Comparison of ENCODE assay signal across 8 cellular contexts in genomic region chr12:62640910-62641448, GRCh38.
DNase-seq lines count a peak whose midpoint lies in the region; ATAC-seq and TF ChIP-seq lines count a peak whose summit lies in the region.

No MANE protein-coding gene starts in this region.

- no peaks in the 10 kb centered on the region for H3K9me3 ChIP-seq in IMR-90 (ENCODE audit: control insufficient read depth, insufficient read depth, low read length)

- no peak overlapping the region for H3K27ac Mint-ChIP-seq in stimulated activated naive B cell treated with anti-CD40 and anti-IgM and Interleukin-4, amounts not matched to agents 10 μg/mL and 1 μg/mL and 100 μg/mL, for 72 hours

- BruUV-seq in IMR-90 (replicated peaks; lab: Mats Ljungman, UMichigan), result no TSS peak

- H3K4ac ChIP-seq in IMR-90 (ENCODE audit: low read depth, low read length), result 0 out of 2 replicates have a peak overlapping the region, but pooled peaks have one; percentile 15

- peaks cover 5 to 6% of the 10 kb centered on the region in 2 donors for H3K4me1 Mint-ChIP-seq in stimulated activated naive B cell treated with anti-CD40 and anti-IgM and Interleukin-4, amounts not matched to agents 10 μg/mL and 1 μg/mL and 100 μg/mL, for 72 hours

- H3K18ac ChIP-seq in IMR-90 (ENCODE audit: low read depth, low read length), result no peak overlapping the region

- H3K27me3 ChIP-seq in IMR-90 (ENCODE audit: control insufficient read depth, insufficient read depth, low read length), result peaks cover 3% of the 10 kb centered on the region; the same call in 1 of the 2 replicates

- TF ChIP-seq CTCF in GM12873 (IDR thresholded peaks at IDR 0.05; ENCODE audit: insufficient read depth, low read depth, low read length, missing control alignments), result peak; percentile 6
- no peak for TF ChIP-seq CTCF in IMR-90 (conservative IDR thresholded peaks at IDR 0.05; ENCODE audit: low read depth, low read length)

- H2BK120ac ChIP-seq in IMR-90 (ENCODE audit: low read depth, low read length), result peak overlapping the region; percentile 51; the same call in 1 of the 2 replicates

- no peak overlapping the region for H3K4me2 ChIP-seq in IMR-90 (ENCODE audit: low read depth, low read length)

- TF ChIP-seq RAD21 in IMR-90 (IDR thresholded peaks at IDR 0.05; ENCODE audit: low read length), result no peak

- intact Hi-C loops in IMR-90 (cut with micrococcal nuclease), result no loop called here

- no peak overlapping the region for H3K14ac ChIP-seq in IMR-90 (replicated peaks; ENCODE audit: low read depth, low read length)

- no peak overlapping the region for H4K91ac ChIP-seq in IMR-90 (ENCODE audit: insufficient read depth, low read depth, low read length)

- no peaks in the 10 kb centered on the region for H4K20me1 ChIP-seq in IMR-90 (ENCODE audit: insufficient read depth, low read length)

- 70% methylated on average over 3 of the region's 4 CpGs; no CpG with 5 or more reads in 1 of the 2 experiments for WGBS in IMR-90 (ENCODE audit: extremely low coverage in 2 of 2, insufficient read length in 1 of 2), 2 experiments

- H3K36me3 Mint-ChIP-seq in stimulated activated naive B cell treated with anti-CD40 and anti-IgM and Interleukin-4, amounts not matched to agents 10 μg/mL and 1 μg/mL and 100 μg/mL, for 72 hours, result no peaks in the 10 kb centered on the region

- peak overlapping the region; percentile 9 for H2AFZ ChIP-seq in IMR-90 (replicated peaks; ENCODE audit: low read length, poor library complexity)

- H3K56ac ChIP-seq in IMR-90 (ENCODE audit: extremely low read depth, insufficient read depth, low read length), result no peak overlapping the region

- H4K5ac ChIP-seq in IMR-90 (ENCODE audit: low read depth, low read length), result no peak overlapping the region

- H2AK5ac ChIP-seq in IMR-90 (ENCODE audit: low read depth, low read length), result no peak overlapping the region

- in situ Hi-C loops in IMR-90 (cut with MboI; ENCODE audit: low sequenced_read_pairs), result no loop called here

- H3K23ac ChIP-seq in IMR-90 (ENCODE audit: low read depth, low read length), result no peak overlapping the region

- ATAC-seq in GM21619 (IDR thresholded peaks at IDR 0.05; ENCODE audit: unreplicated experiment) (peak; percentile 95), IMR-90 (ENCODE audit: low read depth) (peak; percentile 77)
- peak; percentile 65 to 81 for ATAC-seq in stimulated activated naive B cell treated with anti-CD40 and anti-IgM and Interleukin-4, amounts not matched to agents 10 μg/mL and 1 μg/mL and 100 μg/mL, for 72 hours (replicated peaks)

- 0 out of 2 replicates have a peak, but pooled peaks cover 3% of the 10 kb centered on the region for H3K9me1 ChIP-seq in IMR-90 (ENCODE audit: insufficient read depth, low read length)

- H3K4me3 Mint-ChIP-seq in stimulated activated naive B cell treated with anti-CD40 and anti-IgM and Interleukin-4, amounts not matched to agents 10 μg/mL and 1 μg/mL and 100 μg/mL, for 72 hours, result no peak overlapping the region

- DNase-seq in IMR-90 (peak; percentile 68), NCI-H2081 (lab: John Stamatoyannopoulos, UW) (no peak), NCI-H1436 (lab: John Stamatoyannopoulos, UW) (no peak), retina (no peak)
- DNase-seq in central memory CD4-positive, alpha-beta T cell, result peak; percentile 8
- no peak for DNase-seq in stimulated activated naive B cell treated with anti-CD40 and anti-IgM and Interleukin-4, amounts not matched to agents 10 μg/mL and 1 μg/mL and 100 μg/mL, for 72 hours

- no peaks in the 10 kb centered on the region for H3K36me3 ChIP-seq in IMR-90 (ENCODE audit: control insufficient read depth, insufficient read depth, low read length)

- POLR2A ChIA-PET in IMR-90 (lab: Charles Lee; ENCODE audit: unreplicated experiment), result no interaction called here

- no peaks in the 10 kb centered on the region for H3K79me1 ChIP-seq in IMR-90 (ENCODE audit: low read depth in 1 of 2, low read length in 2 of 2)

- H3K4me3 ChIP-seq in IMR-90 (ENCODE audit: insufficient read depth, low read depth, low read length), result no peak overlapping the region

- no peak overlapping the region for H3K27ac ChIP-seq in IMR-90 (ENCODE audit: insufficient read depth, low read length)

- 0 out of 3 replicates have a peak overlapping the region, but pooled peaks have one; percentile 5 for H2BK15ac ChIP-seq in IMR-90 (ENCODE audit: low read depth, low read length)

- H3K27me3 Mint-ChIP-seq in stimulated activated naive B cell treated with anti-CD40 and anti-IgM and Interleukin-4, amounts not matched to agents 10 μg/mL and 1 μg/mL and 100 μg/mL, for 72 hours, result no peaks in the 10 kb centered on the region

- H3K9ac ChIP-seq in IMR-90 (ENCODE audit: low read depth, low read length), result no peak overlapping the region

- TF ChIP-seq POLR2A in IMR-90 (IDR thresholded peaks at IDR 0.05; ENCODE audit: low read depth, low read length), result no peak

- H2BK5ac ChIP-seq in IMR-90 (ENCODE audit: low read depth, low read length, poor library complexity, severe bottlenecking), result no peak overlapping the region

- H3K9me3 Mint-ChIP-seq in stimulated activated naive B cell treated with anti-CD40 and anti-IgM and Interleukin-4, amounts not matched to agents 10 μg/mL and 1 μg/mL and 100 μg/mL, for 72 hours, result no peaks in the 10 kb centered on the region

- CTCF ChIA-PET in IMR-90 (lab: Yijun Ruan, JAX), result interaction anchor here (0.7 to 1.2 kb wide), 2 partner anchors 90 to 422 kb away, joined by 4 to 6 read pairs; no protein-coding TSS in a partner anchor

- no peak overlapping the region for H2AK9ac ChIP-seq in IMR-90 (replicated peaks; ENCODE audit: low read depth, low read length, poor library complexity)

- peaks cover 4% of the 10 kb centered on the region for H3K4me1 ChIP-seq in IMR-90 (ENCODE audit: control insufficient read depth, insufficient read depth, low read length)

- peak overlapping the region; percentile 43; the same call in 1 of the 2 replicates for H2BK20ac ChIP-seq in IMR-90 (ENCODE audit: low read depth, low read length)

- dilution Hi-C loops in IMR-90 (cut with HindIII; ENCODE audit: low sequenced_read_pairs, unreplicated experiment), result no loop called here

- no peak overlapping the region for H4K8ac ChIP-seq in IMR-90 (ENCODE audit: low read depth in 2 of 2, low read length in 2 of 2)

TF ChIP-seq in IMR-90, 13 proteins besides CTCF, POLR2A, EP300 and RAD21:
- TF ChIP-seq SMC3 (IDR thresholded peaks at IDR 0.05; ENCODE audit: low read depth, low read length) (no peak), RFX5 (IDR thresholded peaks at IDR 0.05; ENCODE audit: low read depth, low read length) (no peak), NFE2L2 (IDR thresholded peaks at IDR 0.05; ENCODE audit: low read depth, low read length) (no peak), CEBPB (IDR thresholded peaks at IDR 0.05; ENCODE audit: low read depth, low read length) (0 out of 2 replicates have a peak, but pooled peaks have one; percentile 9), MXI1 (IDR thresholded peaks at IDR 0.05; ENCODE audit: borderline replicate concordance, low read depth, low read length) (no peak), BHLHE40 (IDR thresholded peaks at IDR 0.05; ENCODE audit: low read depth, low read length) (no peak), USF2 (IDR thresholded peaks at IDR 0.05; ENCODE audit: low read depth, low read length) (no peak), FOS (IDR thresholded peaks at IDR 0.05; ENCODE audit: low read depth, low read length) (no peak; the same call in 1 of the 2 replicates), MAZ (IDR thresholded peaks at IDR 0.05; ENCODE audit: borderline replicate concordance, low read depth, low read length) (no peak), RCOR1 (IDR thresholded peaks at IDR 0.05; ENCODE audit: insufficient replicate concordance, low read length) (no peak), CHD1 (IDR thresholded peaks at IDR 0.05; ENCODE audit: low read depth, low read length) (no peak), ELK1 (IDR thresholded peaks at IDR 0.05; ENCODE audit: borderline replicate concordance, low read depth, low read length) (no peak), MAFK (IDR thresholded peaks at IDR 0.05; ENCODE audit: low read depth, low read length) (0 out of 2 replicates have a peak, but pooled peaks have one; percentile 26)
TF ChIP-seq in IMR-90: peak in this region for 2.

Comparison
In these comparisons a context has a peak if more than half of its experiments do, and no peak if none do; other contexts are left out.
1. DNase-seq: peak in IMR-90 (single experiment) and central memory CD4-positive, alpha-beta T cell (single experiment); none in stimulated activated naive B cell treated with anti-CD40 and anti-IgM and Interleukin-4, amounts not matched to agents 10 μg/mL and 1 μg/mL and 100 μg/mL, for 72 hours (single experiment), NCI-H2081 (0 of 2), NCI-H1436 (single experiment) and retina (single experiment).
2. Peak in every context shown above with its lines, with median percentiles within 50 percentile points of each other: ATAC-seq.